10 cellular contexts compared by ENCODE assay signal in the genomic region with DNA sequence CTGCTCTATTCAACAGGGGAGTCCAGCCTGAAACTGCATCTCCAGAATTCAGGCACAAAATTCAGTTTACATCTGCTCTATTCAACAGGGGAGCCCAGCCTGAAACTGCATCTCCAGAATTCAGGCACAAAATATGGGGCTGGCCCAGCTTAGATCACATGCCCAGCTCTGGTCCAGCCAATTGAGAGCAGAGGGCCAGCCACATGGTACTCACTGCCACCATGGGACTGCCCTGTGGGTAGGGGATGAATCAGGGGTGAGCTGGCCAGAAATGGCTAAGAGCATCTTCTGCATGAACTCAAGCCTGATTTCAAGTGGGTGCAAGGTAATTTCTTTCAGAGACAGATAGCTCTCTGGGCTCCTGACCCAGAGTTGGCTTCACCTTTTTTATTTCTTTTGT.
DNase-seq lines count a peak whose midpoint lies in the region; ATAC-seq, FAIRE-seq and TF ChIP-seq lines count a peak whose summit lies in the region.
"Had no signal": no experiment of that assay in that cellular context is flagged by ENCODE, and none has a peak within 500 bp of the region (broad histone marks: within the 10 kb centered on the region; RNA-seq: fewer than 3 reads in every experiment).

No MANE protein-coding gene starts in this region.

- no peak for FAIRE-seq in HepG2 (lab: Jason Lieb, UNC)

- no peak for TF ChIP-seq RAD21 in HepG2 (CRISPR knock-in tag; IDR thresholded peaks at IDR 0.05)

- H3K9me3 Mint-ChIP-seq in neural progenitor cell: no peaks in the 10 kb centered on the region

- H4K20me1 ChIP-seq in neural progenitor cell (ENCODE audit: low read depth) (no peaks in the 10 kb centered on the region), HepG2 (ENCODE audit: insufficient read depth, low read length) (peaks cover 5% of the 10 kb centered on the region; the same call in 1 of the 2 replicates)

- no peak for TF ChIP-seq EP300 in HepG2 (IDR thresholded peaks at IDR 0.05; ENCODE audit: low read depth in 2 of 2, low read length in 2 of 2)
- TF ChIP-seq EP300 in HepG2 (CRISPR knock-in tag; IDR thresholded peaks at IDR 0.05; ENCODE audit: borderline replicate concordance): no peak

- peaks cover 21% of the 10 kb centered on the region for H3F3A ChIP-seq in neural progenitor cell (ENCODE audit: low read depth)

- no peaks in the 10 kb centered on the region for H3K27me3 ChIP-seq in neural progenitor cell
- H3K27me3 ChIP-seq in HepG2 (ENCODE audit: control insufficient read depth in 1 of 2, insufficient read depth in 2 of 2, low read length in 2 of 2): peaks cover 0 to 49% of the 10 kb centered on the region in 2 experiments; a peak in 4 of 5 replicates

- H2AFZ ChIP-seq in neural progenitor cell (replicated peaks) (peak overlapping the region; percentile 71), HepG2 (ENCODE audit: low read length) (no peak overlapping the region)

- DNase-seq in AG08396 (ENCODE audit: low spot score) (peak; percentile 79), HCEC 1CT (peak; percentile 80), neural progenitor cell (ENCODE audit: low spot score) (no peak), HepG2 (ENCODE audit: low spot score) (no peak), NCI-H510A (lab: John Stamatoyannopoulos, UW) (no peak), NCI-H187 treated with DMSO at 0.1 percent for 48 hours (lab: John Stamatoyannopoulos, UW) (no peak)
- DNase-seq: central memory CD4-positive, alpha-beta T cell had no signal

- H3K36me3 Mint-ChIP-seq in neural progenitor cell: no peaks in the 10 kb centered on the region

- TF ChIP-seq POLR2A in HepG2 (IDR thresholded peaks at IDR 0.05; ENCODE audit: insufficient read depth in 1 of 2, low read depth in 2 of 2, low read length in 2 of 2): no peak

- H3K27me3 Mint-ChIP-seq in neural progenitor cell (ENCODE audit: insufficient read depth, low read depth): peaks cover 8% of the 10 kb centered on the region

- H3K79me2 ChIP-seq in neural progenitor cell (ENCODE audit: low read depth) (no peaks in the 10 kb centered on the region), HepG2 (ENCODE audit: insufficient read depth, low read length) (no peaks in the 10 kb centered on the region)

- ATAC-seq in HG03432 (IDR thresholded peaks at IDR 0.05; ENCODE audit: unreplicated experiment) (no peak), HepG2 (no peak)

- no peak overlapping the region for H3K4me3 ChIP-seq in neural progenitor cell
- H3K4me3 ChIP-seq in HepG2 (replicated peaks in 1 of 3; ENCODE audit: insufficient read depth in 1 of 3, low read depth in 2 of 3, low read length in 3 of 3): no peak overlapping the region
- H3K4me3 ChIP-seq: SK-N-MC had no signal

- no peaks in the 10 kb centered on the region for H3K9me3 ChIP-seq in neural progenitor cell (ENCODE audit: low read depth)
- H3K9me3 ChIP-seq in HepG2 (ENCODE audit: low read length): no peaks in the 10 kb centered on the region

- BruUV-seq in HepG2 (replicated peaks; lab: Mats Ljungman, UMichigan): no TSS peak

- H3K4me3 Mint-ChIP-seq in neural progenitor cell: peak overlapping the region; percentile 69

- no peaks in the 10 kb centered on the region for H3K36me3 ChIP-seq in neural progenitor cell
- no peaks in the 10 kb centered on the region for H3K36me3 ChIP-seq in HepG2 (replicated peaks in 1 of 2; ENCODE audit: control insufficient read depth in 1 of 2, insufficient read depth in 2 of 2, low read length in 2 of 2)

- H3K4me1 Mint-ChIP-seq in neural progenitor cell: peaks cover 31% of the 10 kb centered on the region

- CTCF ChIA-PET in HepG2 (lab: Yijun Ruan, JAX; ENCODE audit: low intra/inter-chr PET ratio, low total read pairs): no interaction called here

- H3K27ac Mint-ChIP-seq in neural progenitor cell: peak overlapping the region; percentile 51

- no peak overlapping the region for H3K4me2 ChIP-seq in neural progenitor cell
- H3K4me2 ChIP-seq in HepG2 (ENCODE audit: low read depth, low read length): no peak overlapping the region

- intact Hi-C loops in HepG2 (cut with micrococcal nuclease; ENCODE audit: unreplicated experiment): no loop called here

- in situ Hi-C loops in HepG2 (cut with HindIII; ENCODE audit: extremely low pct_ligation_motif_present, low pct_unique_long_range_greater_than_20kb): loop anchor here (10.0 to 25.0 kb wide), 2 partner anchors 699 to 976 kb away; no protein-coding TSS in a partner anchor

- H3K4me1 ChIP-seq in neural progenitor cell (peaks cover 9% of the 10 kb centered on the region), HepG2 (ENCODE audit: insufficient read depth, low read length) (0 out of 2 replicates have a peak, but pooled peaks cover 7% of the 10 kb centered on the region)

- TF ChIP-seq CTCF in neural progenitor cell (IDR thresholded peaks at IDR 0.05): no peak
- TF ChIP-seq CTCF in HepG2 (CRISPR knock-in tag; IDR thresholded peaks at IDR 0.05): no peak

- H3K9ac ChIP-seq in neural progenitor cell (no peak overlapping the region), HepG2 (ENCODE audit: insufficient read depth, low read depth, low read length) (no peak overlapping the region)

- H3K27ac ChIP-seq in cingulate gyrus (ENCODE audit: low read depth, low read length) (peak overlapping the region; percentile 97), neural progenitor cell (no peak overlapping the region), HepG2 (ENCODE audit: extremely low read length, insufficient read depth, low read length) (no peak overlapping the region)
- H3K27ac ChIP-seq: SK-N-MC had no signal

- POLR2A ChIA-PET in HepG2 (lab: Yijun Ruan, JAX): no interaction called here

TF ChIP-seq in HepG2, 621 proteins besides CTCF, POLR2A, EP300 and RAD21:
- TF ChIP-seq, protein P1, sequence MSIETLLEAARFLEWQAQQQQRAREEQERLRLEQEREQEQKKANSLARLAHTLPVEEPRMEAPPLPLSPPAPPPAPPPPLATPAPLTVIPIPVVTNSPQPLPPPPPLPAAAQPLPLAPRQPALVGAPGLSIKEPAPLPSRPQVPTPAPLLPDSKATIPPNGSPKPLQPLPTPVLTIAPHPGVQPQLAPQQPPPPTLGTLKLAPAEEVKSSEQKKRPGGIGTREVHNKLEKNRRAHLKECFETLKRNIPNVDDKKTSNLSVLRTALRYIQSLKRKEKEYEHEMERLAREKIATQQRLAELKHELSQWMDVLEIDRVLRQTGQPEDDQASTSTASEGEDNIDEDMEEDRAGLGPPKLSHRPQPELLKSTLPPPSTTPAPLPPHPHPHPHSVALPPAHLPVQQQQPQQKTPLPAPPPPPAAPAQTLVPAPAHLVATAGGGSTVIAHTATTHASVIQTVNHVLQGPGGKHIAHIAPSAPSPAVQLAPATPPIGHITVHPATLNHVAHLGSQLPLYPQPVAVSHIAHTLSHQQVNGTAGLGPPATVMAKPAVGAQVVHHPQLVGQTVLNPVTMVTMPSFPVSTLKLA (IDR thresholded peaks at IDR 0.05): no peak
- TF ChIP-seq ZNF761 (CRISPR knock-in tag; conservative IDR thresholded peaks at IDR 0.05): no peak
- TF ChIP-seq, protein P2, sequence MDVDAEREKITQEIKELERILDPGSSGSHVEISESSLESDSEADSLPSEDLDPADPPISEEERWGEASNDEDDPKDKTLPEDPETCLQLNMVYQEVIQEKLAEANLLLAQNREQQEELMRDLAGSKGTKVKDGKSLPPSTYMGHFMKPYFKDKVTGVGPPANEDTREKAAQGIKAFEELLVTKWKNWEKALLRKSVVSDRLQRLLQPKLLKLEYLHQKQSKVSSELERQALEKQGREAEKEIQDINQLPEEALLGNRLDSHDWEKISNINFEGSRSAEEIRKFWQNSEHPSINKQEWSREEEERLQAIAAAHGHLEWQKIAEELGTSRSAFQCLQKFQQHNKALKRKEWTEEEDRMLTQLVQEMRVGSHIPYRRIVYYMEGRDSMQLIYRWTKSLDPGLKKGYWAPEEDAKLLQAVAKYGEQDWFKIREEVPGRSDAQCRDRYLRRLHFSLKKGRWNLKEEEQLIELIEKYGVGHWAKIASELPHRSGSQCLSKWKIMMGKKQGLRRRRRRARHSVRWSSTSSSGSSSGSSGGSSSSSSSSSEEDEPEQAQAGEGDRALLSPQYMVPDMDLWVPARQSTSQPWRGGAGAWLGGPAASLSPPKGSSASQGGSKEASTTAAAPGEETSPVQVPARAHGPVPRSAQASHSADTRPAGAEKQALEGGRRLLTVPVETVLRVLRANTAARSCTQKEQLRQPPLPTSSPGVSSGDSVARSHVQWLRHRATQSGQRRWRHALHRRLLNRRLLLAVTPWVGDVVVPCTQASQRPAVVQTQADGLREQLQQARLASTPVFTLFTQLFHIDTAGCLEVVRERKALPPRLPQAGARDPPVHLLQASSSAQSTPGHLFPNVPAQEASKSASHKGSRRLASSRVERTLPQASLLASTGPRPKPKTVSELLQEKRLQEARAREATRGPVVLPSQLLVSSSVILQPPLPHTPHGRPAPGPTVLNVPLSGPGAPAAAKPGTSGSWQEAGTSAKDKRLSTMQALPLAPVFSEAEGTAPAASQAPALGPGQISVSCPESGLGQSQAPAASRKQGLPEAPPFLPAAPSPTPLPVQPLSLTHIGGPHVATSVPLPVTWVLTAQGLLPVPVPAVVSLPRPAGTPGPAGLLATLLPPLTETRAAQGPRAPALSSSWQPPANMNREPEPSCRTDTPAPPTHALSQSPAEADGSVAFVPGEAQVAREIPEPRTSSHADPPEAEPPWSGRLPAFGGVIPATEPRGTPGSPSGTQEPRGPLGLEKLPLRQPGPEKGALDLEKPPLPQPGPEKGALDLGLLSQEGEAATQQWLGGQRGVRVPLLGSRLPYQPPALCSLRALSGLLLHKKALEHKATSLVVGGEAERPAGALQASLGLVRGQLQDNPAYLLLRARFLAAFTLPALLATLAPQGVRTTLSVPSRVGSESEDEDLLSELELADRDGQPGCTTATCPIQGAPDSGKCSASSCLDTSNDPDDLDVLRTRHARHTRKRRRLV (CRISPR knock-in tag; IDR thresholded peaks at IDR 0.05): no peak

Comparison
In these comparisons a context has a peak if more than half of its experiments do, and no peak if none do; other contexts are left out.
1. DNase-seq: peak in AG08396 (single experiment) and HCEC 1CT (single experiment); none in neural progenitor cell (single experiment), HepG2 (single experiment), NCI-H510A (single experiment) and NCI-H187 treated with DMSO at 0.1 percent for 48 hours (single experiment).